Comparison of ENCODE assay signal across 23 cellular contexts in the genomic region with DNA sequence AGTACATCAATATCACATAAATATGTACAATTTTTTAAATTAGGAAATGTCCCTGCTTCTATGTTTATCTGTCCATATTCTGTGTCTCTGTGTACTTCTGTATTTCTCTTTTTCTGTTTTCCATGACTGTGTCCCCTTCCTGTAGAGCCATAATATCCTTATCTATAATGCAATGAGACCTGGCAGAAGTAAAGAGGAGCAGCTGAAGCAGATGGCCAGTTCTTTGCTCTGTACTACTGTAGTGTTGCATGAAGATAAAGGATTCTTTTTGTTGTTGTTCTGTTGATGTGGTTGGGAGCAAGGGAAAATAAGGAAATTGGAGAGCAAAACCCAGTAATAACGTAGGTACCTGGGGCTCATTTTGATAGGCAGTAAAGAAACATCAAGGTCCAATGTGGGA.
"Had no signal": no experiment of that assay in that cellular context is flagged by ENCODE, and none has a peak within 500 bp of the region (broad histone marks: within the 10 kb centered on the region; RNA-seq: fewer than 3 reads in every experiment).

No MANE protein-coding gene starts in this region.

- DNase-seq: activated CD4-positive, alpha-beta T cell treated with anti-CD3 and anti-CD28 coated beads, Interleukin-2, amount 50 U/mL, for 1 hour; activated CD8-positive, alpha-beta memory T cell treated with anti-CD3 and anti-CD28 coated beads for 24 hours; activated CD8-positive, alpha-beta memory T cell treated with anti-CD3 and anti-CD28 coated beads, Interleukin-2, amount 50 U/mL, for 48 hours; activated effector memory CD4-positive, alpha-beta T cell treated with anti-CD3 and anti-CD28 coated beads, Interleukin-2, amount 50 U/mL, for 16 hours; activated T-cell treated with anti-CD3 and anti-CD28 coated beads, Interleukin-2, amount 50 U/mL, for 72 hours; effector CD8-positive, alpha-beta T cell; heart right ventricle; immature natural killer cell; kidney glomerular epithelial cell; mesenchymal stem cell; naive thymus-derived CD4-positive, alpha-beta T cell; right lobe of liver; small intestine; stimulated activated CD4-positive, alpha-beta T cell treated with anti-CD3 and anti-CD28 coated beads, Interleukin-15, amount 100 ng/mL, for 24 hours; stimulated activated CD4-positive, alpha-beta T cell treated with anti-CD3 and anti-CD28 coated beads, Interleukin-4, amount 100 ng/mL, for 1 hour; stimulated activated naive CD8-positive, alpha-beta T cell treated with anti-CD3 and anti-CD28 coated beads, Interleukin-15, amount 100 ng/mL, for 72 hours; transverse colon; uterus had no signal

- H3K36me3 ChIP-seq: esophagus muscularis mucosa, gastroesophageal sphincter, heart right ventricle, right lobe of liver, suprapubic skin, transverse colon, uterus had no signal

- H3K9me3 ChIP-seq: esophagus muscularis mucosa, gastroesophageal sphincter, heart right ventricle, right lobe of liver, suprapubic skin, transverse colon, uterus had no signal

- ATAC-seq: activated CD4-positive, CD25-positive, alpha-beta regulatory T cell treated with anti-CD3 and anti-CD28 coated beads, Interleukin-2, amount 50 U/mL, for 24 hours; activated naive CD4-positive, alpha-beta T cell treated with anti-CD3 and anti-CD28 coated beads, Interleukin-2, amount 50 U/mL, for 72 hours; activated T-cell treated with anti-CD3 and anti-CD28 coated beads, Interleukin-2, amount 50 U/mL, for 72 hours; gastroesophageal sphincter; heart right ventricle; naive thymus-derived CD4-positive, alpha-beta T cell; right lobe of liver; stimulated activated naive CD8-positive, alpha-beta T cell treated with anti-CD3 and anti-CD28 coated beads, Interleukin-15, amount 100 ng/mL, for 72 hours had no signal

- H3K27ac ChIP-seq: esophagus muscularis mucosa, gastroesophageal sphincter, heart right ventricle, right lobe of liver, suprapubic skin, transverse colon, uterus had no signal

- H3K27me3 ChIP-seq: esophagus muscularis mucosa, gastroesophageal sphincter, heart right ventricle, right lobe of liver, suprapubic skin, transverse colon, uterus had no signal

- H3K4me3 ChIP-seq: esophagus muscularis mucosa, gastroesophageal sphincter, heart right ventricle, right lobe of liver, suprapubic skin, transverse colon, uterus had no signal

- H3K4me1 ChIP-seq: esophagus muscularis mucosa, right lobe of liver, suprapubic skin, transverse colon, uterus had no signal
